ENCODE assay signal across 17 cellular contexts in the genomic region with DNA sequence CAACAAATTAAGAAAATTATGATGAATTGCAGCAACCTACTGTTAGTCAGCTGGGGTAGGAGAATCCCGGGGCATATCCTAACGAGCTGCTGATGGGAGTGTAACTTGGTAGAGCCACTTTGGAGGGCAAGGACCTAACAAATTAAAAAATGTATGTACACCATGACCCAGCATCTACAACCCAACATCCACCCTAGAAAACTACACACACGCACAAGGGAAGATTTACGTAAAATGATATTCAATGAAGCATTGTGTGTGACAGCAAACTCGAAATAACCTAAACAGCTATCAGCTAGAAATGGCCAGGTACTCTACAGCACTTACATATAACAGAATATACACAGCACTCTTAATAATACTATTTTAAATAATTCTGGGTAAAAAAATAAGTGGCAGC. TPM values are rescaled to one million over a fixed set of nuclear protein-coding genes. Genes with fewer than 3 reads are reported as not detected.
DNase-seq lines count a peak whose midpoint lies in the region; ATAC-seq, FAIRE-seq and TF ChIP-seq lines count a peak whose summit lies in the region.
"Had no signal": no experiment of that assay in that cellular context is flagged by ENCODE, and none has a peak within 500 bp of the region (broad histone marks: within the 10 kb centered on the region; RNA-seq: fewer than 3 reads in every experiment).

No MANE protein-coding gene starts in this region.

- no peaks in the 10 kb centered on the region for H3K9me3 Mint-ChIP-seq in activated CD4-positive, alpha-beta memory T cell treated with anti-CD3 and anti-CD28 coated beads for 36 hours

- peak overlapping the region; percentile 95 for H3K4me3 Mint-ChIP-seq in activated CD4-positive, alpha-beta memory T cell treated with anti-CD3 and anti-CD28 coated beads for 36 hours

- peaks cover 63% of the 10 kb centered on the region for H3K4me1 Mint-ChIP-seq in activated CD4-positive, alpha-beta memory T cell treated with anti-CD3 and anti-CD28 coated beads for 36 hours (ENCODE audit: low read depth)

- peaks cover 40% of the 10 kb centered on the region for H3K36me3 Mint-ChIP-seq in activated CD4-positive, alpha-beta memory T cell treated with anti-CD3 and anti-CD28 coated beads for 36 hours

- no peaks in the 10 kb centered on the region for H3K27me3 Mint-ChIP-seq in activated CD4-positive, alpha-beta memory T cell treated with anti-CD3 and anti-CD28 coated beads for 36 hours

- peak overlapping the region; percentile 79 to 80; a peak in 5 of 6 replicates for H3K27ac ChIP-seq in A549
- H3K27ac ChIP-seq in left lung: peak overlapping the region; percentile 6 to 93
- no peak overlapping the region for H3K27ac ChIP-seq in caudate nucleus (ENCODE audit: low read depth, low read length)
- H3K27ac ChIP-seq: cardiac muscle cell, GM23248, thyroid gland had no signal

- no peak for TF ChIP-seq EP300 in A549 (IDR thresholded peaks at IDR 0.05)

- CTCF ChIA-PET in A549 (lab: Yijun Ruan, JAX): interaction anchor here (0.8 to 2.2 kb wide), 4 partner anchors 9 to 588 kb away, joined by 3 to 5 read pairs (median 4); no protein-coding TSS in a partner anchor
- CTCF ChIA-PET in activated CD4-positive, alpha-beta memory T cell treated with anti-CD3 and anti-CD28 coated beads for 36 hours (lab: Charles Lee): interaction anchor here (1.1 kb wide), 1 partner anchor 72 kb away, joined by 3 read pairs; the partner anchor contains the start of gene MTHFS

- H3K4me3 ChIP-seq in A549: 0 out of 3 replicates have a peak overlapping the region, but pooled peaks have one; percentile 6
- peak overlapping the region; percentile 91 for H3K4me3 ChIP-seq in GM12865 (ENCODE audit: low read depth, low read length)
- H3K4me3 ChIP-seq in left lung: peak overlapping the region in 1 of 2 donors; percentile 41
- H3K4me3 ChIP-seq: cardiac muscle cell, GM23248, thyroid gland had no signal

- TF ChIP-seq CTCF in A549 (IDR thresholded peaks at IDR 0.05) (no peak), GM12865 (IDR thresholded peaks at IDR 0.05; ENCODE audit: insufficient read depth, low read depth, low read length, missing control alignments) (no peak), left lung (IDR thresholded peaks at IDR 0.05) (no peak)

- peak overlapping the region; percentile 99 for H3K27ac Mint-ChIP-seq in activated CD4-positive, alpha-beta memory T cell treated with anti-CD3 and anti-CD28 coated beads for 36 hours

- H3K36me3 ChIP-seq in left lung: no peaks in the 10 kb centered on the region
- H3K36me3 ChIP-seq: cardiac muscle cell, thyroid gland had no signal

- ATAC-seq in A549 (no peak), left lung (no peak), HG03520 (IDR thresholded peaks at IDR 0.05; ENCODE audit: unreplicated experiment) (no peak), HG02970 (IDR thresholded peaks at IDR 0.05; ENCODE audit: low FRiP score, unreplicated experiment) (no peak), GM19463 (IDR thresholded peaks at IDR 0.05; ENCODE audit: unreplicated experiment) (no peak)
- ATAC-seq: HepG2 had no signal

- peak overlapping the region; percentile 83 for H3K4me2 ChIP-seq in A549

- POLR2A ChIA-PET in A549 (lab: Yijun Ruan, JAX): interaction anchor here (3.8 kb wide), 1 partner anchor 46 kb away, joined by 33 read pairs; no protein-coding TSS in a partner anchor
- POLR2A ChIA-PET in activated CD4-positive, alpha-beta memory T cell treated with anti-CD3 and anti-CD28 coated beads for 36 hours (lab: Charles Lee): interaction anchor here (0.7 to 7.5 kb wide), 6 partner anchors 23 to 91 kb away, joined by 3 to 126 read pairs (median 30); partner anchors contain the start of genes MTHFS and ZFAND6

- 65% methylated on average over 5 of the region's 5 CpGs for WGBS in A549 (ENCODE audit: missing lambda C conversion rate)

- TF ChIP-seq RAD21 in A549 (conservative IDR thresholded peaks at IDR 0.05 in 1 of 2, IDR thresholded peaks at IDR 0.05 in 1 of 2): no peak

- no peak for TF ChIP-seq POLR2A in A549 (IDR thresholded peaks at IDR 0.05; ENCODE audit: low read length)

- H3K4me1 ChIP-seq in A549 (peaks cover 71% of the 10 kb centered on the region), left lung (peaks cover 0 to 74% of the 10 kb centered on the region in 2 donors)

- H3K27me3 ChIP-seq in left lung: no peaks in the 10 kb centered on the region
- H3K27me3 ChIP-seq: cardiac muscle cell, thyroid gland had no signal

- DNase-seq in A549 (ENCODE audit: low read depth in 1 of 2, low spot score in 1 of 2) (no peak), GM12865 (ENCODE audit: low read depth) (no peak), left lung (no peak), caudate nucleus (lab: John Stamatoyannopoulos, UW) (no peak)
- no peak for DNase-seq in activated CD4-positive, alpha-beta memory T cell treated with anti-CD3 and anti-CD28 coated beads for 36 hours
- DNase-seq: DMS79 treated with DMSO at 0.1 percent for 48 hours, GM23248, midbrain, NCI-H1417, NCI-H446 treated with DMSO at 0.1 percent for 48 hours, thyroid gland had no signal

- no peaks in the 10 kb centered on the region for H3K9me3 ChIP-seq in A549
- H3K9me3 ChIP-seq in left lung: no peaks in the 10 kb centered on the region
- H3K9me3 ChIP-seq: thyroid gland had no signal

- FAIRE-seq in A549 (lab: Jason Lieb, UNC): no peak
- FAIRE-seq: endometrium, HepG2 had no signal

- intact Hi-C loops in activated CD4-positive, alpha-beta memory T cell treated with anti-CD3 and anti-CD28 coated beads for 36 hours (cut with micrococcal nuclease): no loop called here
- intact Hi-C loops in left lung (cut with DNase I): no loop called here

TF ChIP-seq in A549, 52 proteins besides CTCF, POLR2A, EP300 and RAD21:
- TF ChIP-seq HEYL (CRISPR knock-in tag; IDR thresholded peaks at IDR 0.05): no peak
- TF ChIP-seq, protein P1, sequence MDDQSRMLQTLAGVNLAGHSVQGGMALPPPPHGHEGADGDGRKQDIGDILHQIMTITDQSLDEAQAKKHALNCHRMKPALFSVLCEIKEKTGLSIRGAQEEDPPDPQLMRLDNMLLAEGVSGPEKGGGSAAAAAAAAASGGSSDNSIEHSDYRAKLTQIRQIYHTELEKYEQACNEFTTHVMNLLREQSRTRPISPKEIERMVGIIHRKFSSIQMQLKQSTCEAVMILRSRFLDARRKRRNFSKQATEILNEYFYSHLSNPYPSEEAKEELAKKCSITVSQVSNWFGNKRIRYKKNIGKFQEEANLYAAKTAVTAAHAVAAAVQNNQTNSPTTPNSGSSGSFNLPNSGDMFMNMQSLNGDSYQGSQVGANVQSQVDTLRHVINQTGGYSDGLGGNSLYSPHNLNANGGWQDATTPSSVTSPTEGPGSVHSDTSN (IDR thresholded peaks at IDR 0.05): no peak
- TF ChIP-seq, protein P2, sequence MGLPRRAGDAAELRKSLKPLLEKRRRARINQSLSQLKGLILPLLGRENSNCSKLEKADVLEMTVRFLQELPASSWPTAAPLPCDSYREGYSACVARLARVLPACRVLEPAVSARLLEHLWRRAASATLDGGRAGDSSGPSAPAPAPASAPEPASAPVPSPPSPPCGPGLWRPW (IDR thresholded peaks at IDR 0.05): no peak

RNA-seq across cellular contexts. Expression of gene BCL2A1, which starts 1.8 kb away (rescaled TPM):
- polyA plus RNA-seq in A549 (2011; rRNA removed) (14.5 and 20.1 TPM in 2 replicates), A549 (2017; fragmentation: RNase III; extraction: RNeasy Plus Mini Kit Qiagen cat#74134 plus additional on column Dnase treatment) (14.0 to 31.3 TPM (median 19.6 TPM) in 3 replicates)
- polyA plus RNA-seq in A549 (2012; cell fraction: cytosol; rRNA removed): 21.5 and 23.6 TPM in 2 replicates
- 7.1 and 9.2 TPM in 2 replicates for polyA plus RNA-seq in A549 (2012; cell fraction: nucleus; rRNA removed)
- 4.5 and 6.2 TPM in 2 replicates for polyA minus RNA-seq in A549 (2011; rRNA and poly(A)+ RNA removed)
- total RNA-seq in activated CD4-positive, alpha-beta memory T cell treated with anti-CD3 and anti-CD28 coated beads for 36 hours: 100 to 1,000 TPM; 110 to 111 TPM
- 10 to 100 TPM; 28.7 to 99.2 TPM for total RNA-seq in left lung
- total RNA-seq: cardiac muscle cell, GM23248 had no signal
